In genomic region chr4:180909279-180909678, GRCh38 we compare ENCODE assay signal across 1 cellular context.
TF ChIP-seq lines count a peak whose summit lies in the region.

No MANE protein-coding gene starts in this region.

TF ChIP-seq in SK-N-SH, 30 proteins besides CTCF, POLR2A, EP300 and RAD21 (continued from another document):
- TF ChIP-seq REST (IDR thresholded peaks at IDR 0.05; ENCODE audit: low read depth, low read length) = no peak
- no peak for TF ChIP-seq YY1 (IDR thresholded peaks at IDR 0.05; ENCODE audit: low read depth)
- no peak for TF ChIP-seq PBX3 (IDR thresholded peaks at IDR 0.05)
- TF ChIP-seq MXI1 (IDR thresholded peaks at IDR 0.05; ENCODE audit: low read depth, low read length) = no peak
- TF ChIP-seq ZBTB33 (IDR thresholded peaks at IDR 0.05; ENCODE audit: borderline replicate concordance, low read depth) = no peak
- no peak for TF ChIP-seq RCOR1 (IDR thresholded peaks at IDR 0.05; ENCODE audit: low read length)
- TF ChIP-seq MAX (IDR thresholded peaks at IDR 0.05; ENCODE audit: low read depth) = no peak
